Comparison of ENCODE assay signal across 11 cellular contexts in genomic region chr20:4811257-4811656, GRCh38. TPM values are rescaled to one million over a fixed set of nuclear protein-coding genes. Genes with fewer than 3 reads are reported as not detected.
A peak's percentile ranks its signal among the peaks of the same experiment; 100 is the strongest.
DNase-seq lines count a peak whose midpoint lies in the region; ATAC-seq, FAIRE-seq and TF ChIP-seq lines count a peak whose summit lies in the region.
"Had no signal": no experiment of that assay in that cellular context is flagged by ENCODE, and none has a peak within 500 bp of the region (broad histone marks: within the 10 kb centered on the region; RNA-seq: fewer than 3 reads in every experiment).

No MANE protein-coding gene starts in this region.

- peaks cover 6 to 70% (median 20%) of the 10 kb centered on the region in 4 donors for H3K4me1 ChIP-seq in stomach
- no peaks in the 10 kb centered on the region for H3K4me1 ChIP-seq in colonic mucosa
- no peaks in the 10 kb centered on the region for H3K4me1 ChIP-seq in HepG2 (ENCODE audit: insufficient read depth, low read length)

- intact Hi-C loops in stomach (cut with DNase I; ENCODE audit: low total_unique reads) (no loop called here), colonic mucosa (cut with DNase I) (no loop called here), HepG2 (cut with micrococcal nuclease; ENCODE audit: unreplicated experiment) (no loop called here)

- H3K4me3 ChIP-seq in stomach (no peak overlapping the region), colonic mucosa (no peak overlapping the region), HepG2 (replicated peaks in 1 of 3; ENCODE audit: insufficient read depth in 1 of 3, low read depth in 2 of 3, low read length in 3 of 3) (no peak overlapping the region)
- H3K4me3 ChIP-seq: suprapubic skin had no signal

- H3K4me3 Mint-ChIP-seq in activated CD8-positive, alpha-beta memory T cell treated with anti-CD3 and anti-CD28 coated beads, Interleukin-2, amount 10 ng/mL, durations not matched to agents 7 days and 5 days = peak overlapping the region; percentile 89
- H3K4me3 Mint-ChIP-seq in T-cell (peak overlapping the region in 2 of 3 donors; percentile 68 to 81), endothelial cell (ENCODE audit: unreplicated experiment) (peak overlapping the region; percentile 50)

- TF ChIP-seq CTCF in endothelial cell (IDR thresholded peaks at IDR 0.05; ENCODE audit: unreplicated experiment) (no peak), stomach (IDR thresholded peaks at IDR 0.05) (no peak), colonic mucosa (IDR thresholded peaks at IDR 0.05) (no peak), HepG2 (CRISPR knock-in tag; IDR thresholded peaks at IDR 0.05) (no peak)

- in situ Hi-C loops in HepG2 (cut with HindIII; ENCODE audit: extremely low pct_ligation_motif_present, low pct_unique_long_range_greater_than_20kb) = no loop called here

- H3K27me3 ChIP-seq in stomach = peaks cover 0 to 4% (median 0%) of the 10 kb centered on the region in 3 donors
- H3K27me3 ChIP-seq in colonic mucosa = no peaks in the 10 kb centered on the region
- peaks cover 16 to 82% of the 10 kb centered on the region in 2 experiments; a peak in 4 of 5 replicates for H3K27me3 ChIP-seq in HepG2 (ENCODE audit: control insufficient read depth in 1 of 2, insufficient read depth in 2 of 2, low read length in 2 of 2)
- H3K27me3 ChIP-seq: suprapubic skin had no signal

- no peak overlapping the region for H3K4me2 ChIP-seq in HepG2 (ENCODE audit: low read depth, low read length)

- no peaks in the 10 kb centered on the region for H3K79me2 ChIP-seq in HepG2 (ENCODE audit: insufficient read depth, low read length)

- no peaks in the 10 kb centered on the region for H4K20me1 ChIP-seq in HepG2 (ENCODE audit: insufficient read depth, low read length)

- DNase-seq in activated CD8-positive, alpha-beta memory T cell treated with anti-CD3 and anti-CD28 coated beads, Interleukin-2, amount 10 ng/mL, durations not matched to agents 7 days and 5 days = no peak
- DNase-seq in activated CD8-positive, alpha-beta memory T cell treated with anti-CD3 and anti-CD28 coated beads for 24 hours = no peak
- DNase-seq in T-cell (no peak), endothelial cell (ENCODE audit: low spot score) (no peak), stomach (no peak), colonic mucosa (no peak), HepG2 (ENCODE audit: low spot score) (no peak)
- DNase-seq: HCEC 1CT had no signal

- CTCF ChIA-PET in activated CD8-positive, alpha-beta memory T cell treated with anti-CD3 and anti-CD28 coated beads, Interleukin-2, amount 10 ng/mL, durations not matched to agents 7 days and 5 days (lab: Charles Lee) = interaction anchor here (1.4 to 2.4 kb wide), 2 partner anchors 15 to 144 kb away, joined by 5 to 6 read pairs; no protein-coding TSS in a partner anchor
- CTCF ChIA-PET in T-cell (lab: Charles Lee) = interaction anchor here in 1 of 2 donors (1.5 kb wide), 1 partner anchor 13 kb away, joined by 4 read pairs; no protein-coding TSS in a partner anchor
- CTCF ChIA-PET in HepG2 (lab: Yijun Ruan, JAX; ENCODE audit: low intra/inter-chr PET ratio, low total read pairs) = no interaction called here

- no peaks in the 10 kb centered on the region for H3K9me3 Mint-ChIP-seq in activated CD8-positive, alpha-beta memory T cell treated with anti-CD3 and anti-CD28 coated beads, Interleukin-2, amount 10 ng/mL, durations not matched to agents 7 days and 5 days (ENCODE audit: low read depth)
- no peaks in the 10 kb centered on the region for H3K9me3 Mint-ChIP-seq in T-cell
- H3K9me3 Mint-ChIP-seq in endothelial cell (ENCODE audit: unreplicated experiment) = no peaks in the 10 kb centered on the region
- H3K9me3 Mint-ChIP-seq: activated naive CD4-positive, alpha-beta T cell treated with anti-CD3 and anti-CD28 coated beads, Interleukin-2, amount 50 U/mL, for 24 hours had no signal

- no peak overlapping the region for H2AFZ ChIP-seq in HepG2 (ENCODE audit: low read length)

- BruUV-seq in HepG2 (replicated peaks; lab: Mats Ljungman, UMichigan) = no TSS peak

- no peak for TF ChIP-seq POLR2A in stomach (IDR thresholded peaks at IDR 0.05)
- no peak for TF ChIP-seq POLR2A in HepG2 (IDR thresholded peaks at IDR 0.05; ENCODE audit: insufficient read depth in 1 of 2, low read depth in 2 of 2, low read length in 2 of 2)

- H3K4me1 Mint-ChIP-seq in activated CD8-positive, alpha-beta memory T cell treated with anti-CD3 and anti-CD28 coated beads, Interleukin-2, amount 10 ng/mL, durations not matched to agents 7 days and 5 days = peaks cover 75% of the 10 kb centered on the region
- H3K4me1 Mint-ChIP-seq in T-cell (peaks cover 86 to 96% (median 90%) of the 10 kb centered on the region in 3 donors), endothelial cell (ENCODE audit: unreplicated experiment) (peaks cover 89% of the 10 kb centered on the region)

- H3K9me3 ChIP-seq in stomach = no peaks in the 10 kb centered on the region
- no peaks in the 10 kb centered on the region for H3K9me3 ChIP-seq in colonic mucosa
- no peaks in the 10 kb centered on the region for H3K9me3 ChIP-seq in HepG2 (ENCODE audit: low read length)
- H3K9me3 ChIP-seq: suprapubic skin had no signal

- H3K36me3 ChIP-seq in stomach (no peaks in the 10 kb centered on the region), colonic mucosa (no peaks in the 10 kb centered on the region), HepG2 (replicated peaks in 1 of 2; ENCODE audit: control insufficient read depth in 1 of 2, insufficient read depth in 2 of 2, low read length in 2 of 2) (no peaks in the 10 kb centered on the region)
- H3K36me3 ChIP-seq: suprapubic skin had no signal

- peak overlapping the region; percentile 99 for H3K27ac Mint-ChIP-seq in activated CD8-positive, alpha-beta memory T cell treated with anti-CD3 and anti-CD28 coated beads, Interleukin-2, amount 10 ng/mL, durations not matched to agents 7 days and 5 days
- H3K27ac Mint-ChIP-seq in T-cell (peak overlapping the region; percentile 97 to 98), endothelial cell (ENCODE audit: unreplicated experiment) (peak overlapping the region; percentile 77)

- 81 to 99% (median 88%) methylated on average over 4 of the region's 4 CpGs for WGBS in stomach, 5 donors
- 42% methylated on average over 4 of the region's 4 CpGs for WGBS in HepG2 (ENCODE audit: low lambda C conversion rate)

- no peak for ATAC-seq in activated CD8-positive, alpha-beta memory T cell treated with anti-CD3 and anti-CD28 coated beads, Interleukin-2, amount 10 ng/mL, durations not matched to agents 7 days and 5 days
- ATAC-seq in T-cell (replicated peaks in 1 of 4) (no peak), HepG2 (no peak), GM21526 (IDR thresholded peaks at IDR 0.05; ENCODE audit: low FRiP score, unreplicated experiment) (no peak)

- no peak for TF ChIP-seq RAD21 in HepG2 (CRISPR knock-in tag; IDR thresholded peaks at IDR 0.05)

- H3K27ac ChIP-seq in stomach (peak overlapping the region in 4 of 5 donors; percentile 75 to 88 (median 83)), colonic mucosa (no peak overlapping the region), HepG2 (ENCODE audit: extremely low read length, insufficient read depth, low read length) (no peak overlapping the region)

- H3K36me3 Mint-ChIP-seq in activated CD8-positive, alpha-beta memory T cell treated with anti-CD3 and anti-CD28 coated beads, Interleukin-2, amount 10 ng/mL, durations not matched to agents 7 days and 5 days = peaks cover 25% of the 10 kb centered on the region
- H3K36me3 Mint-ChIP-seq in T-cell = peaks cover 13% of the 10 kb centered on the region
- peaks cover 65% of the 10 kb centered on the region for H3K36me3 Mint-ChIP-seq in endothelial cell (ENCODE audit: low read depth, unreplicated experiment)

- POLR2A ChIA-PET in T-cell (lab: Charles Lee) (interaction anchor here in 1 of 2 donors (1.3 kb wide), 1 partner anchor 315 kb away, joined by 6 read pairs; the partner anchor contains the start of gene CDS2), HepG2 (lab: Yijun Ruan, JAX) (no interaction called here)

- peak overlapping the region in 1 of 2 donors; percentile 15 for H3K9ac ChIP-seq in colonic mucosa (ENCODE audit: low read depth in 2 of 2, low read length in 2 of 2)
- no peak overlapping the region for H3K9ac ChIP-seq in HepG2 (ENCODE audit: insufficient read depth, low read depth, low read length)

- FAIRE-seq in HepG2 (lab: Jason Lieb, UNC) = no peak

- no peak for TF ChIP-seq EP300 in stomach (IDR thresholded peaks at IDR 0.05)
- no peak for TF ChIP-seq EP300 in HepG2 (IDR thresholded peaks at IDR 0.05; ENCODE audit: low read depth in 2 of 2, low read length in 2 of 2)
- TF ChIP-seq EP300 in HepG2 (CRISPR knock-in tag; IDR thresholded peaks at IDR 0.05; ENCODE audit: borderline replicate concordance) = no peak

- no peaks in the 10 kb centered on the region for H3K27me3 Mint-ChIP-seq in activated CD8-positive, alpha-beta memory T cell treated with anti-CD3 and anti-CD28 coated beads, Interleukin-2, amount 10 ng/mL, durations not matched to agents 7 days and 5 days
- H3K27me3 Mint-ChIP-seq in T-cell = no peaks in the 10 kb centered on the region
- peaks cover 13% of the 10 kb centered on the region for H3K27me3 Mint-ChIP-seq in endothelial cell (ENCODE audit: unreplicated experiment)
- H3K27me3 Mint-ChIP-seq: activated naive CD4-positive, alpha-beta T cell treated with anti-CD3 and anti-CD28 coated beads, Interleukin-2, amount 50 U/mL, for 24 hours had no signal

RNA-seq across cellular contexts. Expression of gene RASSF2, which starts 12.2 kb away (rescaled TPM):
- 10 to 100 TPM; 43.2 to 46.7 TPM for total RNA-seq in activated CD8-positive, alpha-beta memory T cell treated with anti-CD3 and anti-CD28 coated beads, Interleukin-2, amount 10 ng/mL, durations not matched to agents 7 days and 5 days
- total RNA-seq in T-cell (10 to 100 TPM; 24.6 to 38.4 (median 27.5) TPM), endothelial cell (ENCODE audit: unreplicated experiment) (229 TPM), stomach (10 to 100 TPM in 4 of 5 donors, 1 to 10 TPM in 1; 9.3 to 43.0 (median 12.3) TPM), colonic mucosa (1 to 10 TPM; 1.6 to 5.4 TPM), HepG2 (2016; rRNA removed; fragmentation: Illumina TruSeq; extraction: Trizol) (0.53 and 0.83 TPM in 2 replicates)
- polyA plus RNA-seq in stomach (1 to 10 TPM; 2.7 to 8.3 (median 6.4) TPM), HepG2 (2011; rRNA removed) (0.09 and 0.16 TPM in 2 replicates)
- under 0.01 and 0.09 TPM in 2 replicates for total RNA-seq in HepG2 (2016; cell fraction: cytosol; rRNA removed; fragmentation: Illumina TruSeq; extraction: Trizol; ENCODE audit: low read depth)
- total RNA-seq in HepG2 (2016; cell fraction: insoluble cytoplasmic fraction; rRNA removed; fragmentation: Illumina TruSeq; extraction: Trizol) = 0.61 and 0.86 TPM in 2 replicates
- total RNA-seq in HepG2 (2016; cell fraction: membrane; rRNA removed; fragmentation: Illumina TruSeq; extraction: Trizol) = 0.25 and 0.31 TPM in 2 replicates
- total RNA-seq in HepG2 (2016; cell fraction: nucleus; rRNA removed; fragmentation: Illumina TruSeq; extraction: Trizol) = 0.19 and 0.44 TPM in 2 replicates
- polyA plus RNA-seq in HepG2 (2011; cell fraction: cytosol; rRNA removed) = 0.09 and 0.10 TPM in 2 replicates
- polyA plus RNA-seq in HepG2 (2011; cell fraction: nucleus; rRNA removed) = 0.11 and 0.19 TPM in 2 replicates
- 0.05 and 0.08 TPM in 2 replicates for polyA plus RNA-seq in HepG2 (2012)
- polyA plus RNA-seq in HepG2 (2016; cell fraction: cytosol; fragmentation: Illumina TruSeq; extraction: Trizol; ENCODE audit: low read depth) = 0.06 and 0.08 TPM in 2 replicates
- polyA plus RNA-seq in HepG2 (2016; cell fraction: insoluble cytoplasmic fraction; fragmentation: Illumina TruSeq; extraction: Trizol; ENCODE audit: low read depth) = 0.59 and 0.73 TPM in 2 replicates
- 0.10 and 0.11 TPM in 2 replicates for polyA plus RNA-seq in HepG2 (2016; cell fraction: membrane; fragmentation: Illumina TruSeq; extraction: Trizol; ENCODE audit: low read depth)
- polyA plus RNA-seq in HepG2 (2016; cell fraction: nucleus; fragmentation: Illumina TruSeq; extraction: Trizol; ENCODE audit: insufficient read depth, low read depth) = 0.48 and 0.55 TPM in 2 replicates
- 0.06 TPM in 1 of 2 replicates, not detected in the other for polyA minus RNA-seq in HepG2 (2011; rRNA and poly(A)+ RNA removed; ENCODE audit: low replicate concordance)
- 0.10 TPM in 1 of 2 replicates, not detected in the other for polyA minus RNA-seq in HepG2 (2011; cell fraction: cytosol; rRNA and poly(A)+ RNA removed)
- 0.12 and 0.13 TPM in 2 replicates for polyA minus RNA-seq in HepG2 (2011; cell fraction: nucleus; rRNA and poly(A)+ RNA removed)

Comparison
In these comparisons a context has a peak if more than half of its experiments do, and no peak if none do; other contexts are left out.
1. H3K27ac ChIP-seq: peak in stomach (4 of 5); none in colonic mucosa (single experiment) and HepG2 (single experiment).
2. Peak in every context shown above with its lines, with median percentiles within 50 percentile points of each other: H3K27ac Mint-ChIP-seq and H3K4me3 Mint-ChIP-seq.